Comparison of ENCODE assay signal across 8 cellular contexts in genomic region chr4:38889143-38889542, GRCh38. TPM values are rescaled to one million over a fixed set of nuclear protein-coding genes. Genes with fewer than 3 reads are reported as not detected.
DNase-seq lines count a peak whose midpoint lies in the region; ATAC-seq and TF ChIP-seq lines count a peak whose summit lies in the region.

No MANE protein-coding gene starts in this region.

- peaks cover 0 to 41% of the 10 kb centered on the region in 2 donors for H3K36me3 ChIP-seq in psoas muscle (ENCODE audit: insufficient read depth in 1 of 2, low read depth in 1 of 2)

- TF ChIP-seq CTCF in psoas muscle (IDR thresholded peaks at IDR 0.05): no peak

- peak; percentile 69 for ATAC-seq in GM18511 (IDR thresholded peaks at IDR 0.05; ENCODE audit: unreplicated experiment)
- no peak for ATAC-seq in psoas muscle
- no peak for ATAC-seq in HG03342 (IDR thresholded peaks at IDR 0.05; ENCODE audit: unreplicated experiment)
- ATAC-seq in HG03460 (IDR thresholded peaks at IDR 0.05; ENCODE audit: unreplicated experiment): no peak

- H3K27me3 ChIP-seq in psoas muscle (ENCODE audit: insufficient read depth in 3 of 3, low read length in 2 of 3): no peaks in the 10 kb centered on the region

- intact Hi-C loops in psoas muscle (cut with DNase I): no loop called here

- H3K27ac ChIP-seq in psoas muscle: peak overlapping the region; percentile 53

- no peaks in the 10 kb centered on the region for H3K9me3 ChIP-seq in psoas muscle

- DNase-seq in M059J (ENCODE audit: low read depth) (peak; percentile 88), dermis blood vessel endothelial cell (peak; percentile 89), psoas muscle (no peak), NCI-H1417 (lab: John Stamatoyannopoulos, UW) (no peak), mesenteric fat pad (ENCODE audit: low spot score) (no peak)

- H3K4me3 ChIP-seq in psoas muscle: no peak overlapping the region

- WGBS in psoas muscle, 3 donors: 90 to 100% (median 94%) methylated on average over 1 of the region's 1 CpG

- no peaks in the 10 kb centered on the region for H3K4me1 ChIP-seq in psoas muscle

RNA-seq across cellular contexts. Expression of gene FAM114A1, which starts 21.5 kb away (rescaled TPM):
- 98.0 and 156 TPM in 2 replicates for total RNA-seq in M059J (2014; rRNA removed; shearing (Covaris generic))
- 141 and 167 TPM in 2 replicates for total RNA-seq in dermis blood vessel endothelial cell
- total RNA-seq in psoas muscle: 10 to 100 TPM; 11.2 to 20.0 (median 17.5) TPM
- 10 to 100 TPM in 1 of 3 donors, 1 to 10 TPM in 2; 5.6 to 16.6 (median 8.9) TPM for polyA plus RNA-seq in psoas muscle
- 81.3 TPM for total RNA-seq in mesenteric fat pad

RNA-seq across cellular contexts. Expression of gene TLR6, which starts 32.5 kb away (rescaled TPM):
- total RNA-seq in M059J (2014; rRNA removed; shearing (Covaris generic)): 2.3 and 2.8 TPM in 2 replicates
- total RNA-seq in dermis blood vessel endothelial cell: 0.17 and 1.4 TPM in 2 replicates
- total RNA-seq in psoas muscle: 1 to 10 TPM in 3 of 4 donors, under 1 TPM in 1; 0.79 to 1.3 (median 1.2) TPM
- polyA plus RNA-seq in psoas muscle: under 1 TPM; 0.12 to 0.31 (median 0.13) TPM
- total RNA-seq in mesenteric fat pad: 7.3 TPM

Comparison
In these comparisons a context has a peak if more than half of its experiments do, and no peak if none do; other contexts are left out.
1. DNase-seq: peak in M059J (single experiment) and dermis blood vessel endothelial cell (single experiment); none in psoas muscle (0 of 2), NCI-H1417 (0 of 3) and mesenteric fat pad (single experiment).